Comparison of ENCODE assay signal across 1 cellular context in the genomic region with DNA sequence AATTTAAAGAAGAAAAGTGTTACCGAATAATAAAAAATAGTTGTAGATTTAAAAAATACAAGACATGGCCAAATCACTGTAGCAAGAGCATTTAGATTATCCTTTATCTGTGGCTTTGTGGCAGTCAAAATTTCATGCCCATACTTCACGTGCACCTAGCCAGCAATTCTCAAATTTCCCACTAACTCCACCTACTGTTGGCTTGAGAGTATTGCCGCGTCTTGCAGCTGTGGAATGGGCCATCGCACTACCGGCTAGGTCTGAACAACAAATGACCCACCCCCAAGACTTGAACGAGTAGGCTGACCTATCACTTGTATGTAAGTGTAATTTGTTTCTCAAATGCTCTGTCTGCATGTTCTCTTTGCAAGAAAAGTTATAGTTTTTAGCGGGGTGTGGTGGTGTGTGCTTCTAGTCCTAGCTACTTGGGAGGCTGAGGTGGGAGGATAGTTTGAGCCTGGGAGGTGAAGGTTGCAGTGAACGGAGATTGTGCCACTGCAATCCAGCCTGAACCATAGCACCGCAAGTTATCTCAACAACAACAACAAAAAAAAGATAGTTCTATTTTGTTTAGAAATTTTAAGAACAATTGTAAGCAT.
A peak's percentile ranks its signal among the peaks of the same experiment; 100 is the strongest.
TF ChIP-seq lines count a peak whose summit lies in the region.

No MANE protein-coding gene starts in this region.

TF ChIP-seq in GM12878, 131 proteins besides CTCF, POLR2A, EP300 and RAD21:
- TF ChIP-seq RFX5 (IDR thresholded peaks at IDR 0.05; ENCODE audit: low read depth, low read length): no peak
- peak in 1 of 2 experiments; percentile 46; a peak in 1 of 4 replicates for TF ChIP-seq BHLHE40 (IDR thresholded peaks at IDR 0.05; ENCODE audit: borderline replicate concordance in 1 of 2, low read depth in 2 of 2, low read length in 1 of 2)
- TF ChIP-seq NFXL1 (IDR thresholded peaks at IDR 0.05; ENCODE audit: borderline replicate concordance): no peak
- TF ChIP-seq, protein P1, sequence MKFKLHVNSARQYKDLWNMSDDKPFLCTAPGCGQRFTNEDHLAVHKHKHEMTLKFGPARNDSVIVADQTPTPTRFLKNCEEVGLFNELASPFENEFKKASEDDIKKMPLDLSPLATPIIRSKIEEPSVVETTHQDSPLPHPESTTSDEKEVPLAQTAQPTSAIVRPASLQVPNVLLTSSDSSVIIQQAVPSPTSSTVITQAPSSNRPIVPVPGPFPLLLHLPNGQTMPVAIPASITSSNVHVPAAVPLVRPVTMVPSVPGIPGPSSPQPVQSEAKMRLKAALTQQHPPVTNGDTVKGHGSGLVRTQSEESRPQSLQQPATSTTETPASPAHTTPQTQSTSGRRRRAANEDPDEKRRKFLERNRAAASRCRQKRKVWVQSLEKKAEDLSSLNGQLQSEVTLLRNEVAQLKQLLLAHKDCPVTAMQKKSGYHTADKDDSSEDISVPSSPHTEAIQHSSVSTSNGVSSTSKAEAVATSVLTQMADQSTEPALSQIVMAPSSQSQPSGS (IDR thresholded peaks at IDR 0.05; ENCODE audit: low read length): no peak
- no peak for TF ChIP-seq KLF5 (IDR thresholded peaks at IDR 0.05; ENCODE audit: partially characterized antibody)
- TF ChIP-seq IRF4 (IDR thresholded peaks at IDR 0.05; ENCODE audit: low read depth, low read length): no peak
- TF ChIP-seq ZNF384 (IDR thresholded peaks at IDR 0.05; ENCODE audit: borderline replicate concordance, low read depth, low read length): no peak
